In the genomic region with DNA sequence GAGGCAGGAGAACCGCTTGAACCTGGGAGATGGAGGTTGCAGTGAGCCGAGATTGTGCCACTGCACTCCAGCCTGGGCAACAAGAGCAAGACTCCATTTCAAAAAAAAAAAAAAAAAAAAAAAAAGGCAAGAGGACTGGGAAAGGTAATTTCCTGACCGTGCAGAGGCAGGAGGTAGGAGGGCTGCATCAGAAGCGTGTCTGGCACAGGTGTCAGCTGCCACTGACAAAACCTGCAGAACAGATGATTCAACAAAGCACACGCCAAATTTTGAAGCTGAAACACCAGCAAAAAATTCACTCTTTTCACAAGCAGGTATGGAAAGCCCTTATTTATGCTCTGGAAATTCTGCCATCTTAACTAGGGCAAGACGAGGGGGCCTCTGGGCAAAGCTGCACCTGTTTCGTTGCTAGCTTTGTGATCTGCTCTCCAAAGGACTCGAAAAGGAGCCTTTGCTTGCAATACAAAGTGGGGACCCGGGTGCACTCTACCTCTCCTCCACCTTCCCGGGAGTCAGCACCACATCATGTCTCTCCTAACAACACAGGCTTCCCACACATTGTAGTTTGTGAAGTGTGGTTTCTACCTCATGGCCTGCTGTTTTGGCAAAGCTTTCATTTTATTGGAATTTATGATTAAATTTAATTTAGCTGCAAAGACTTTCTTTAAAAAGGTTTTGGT, we compare ENCODE assay signal across 23 cellular contexts. TPM values are rescaled to one million over a fixed set of nuclear protein-coding genes. Genes with fewer than 3 reads are reported as not detected.
DNase-seq lines count a peak whose midpoint lies in the region; ATAC-seq, FAIRE-seq and TF ChIP-seq lines count a peak whose summit lies in the region.
"Had no signal": no experiment of that assay in that cellular context is flagged by ENCODE, and none has a peak within 500 bp of the region (broad histone marks: within the 10 kb centered on the region; RNA-seq: fewer than 3 reads in every experiment).

No MANE protein-coding gene starts in this region.

- WGBS in HepG2 (ENCODE audit: low lambda C conversion rate), result 90% methylated on average over 10 of the region's 10 CpGs
- 87% methylated on average over 9 of the region's 10 CpGs for WGBS in right lobe of liver (ENCODE audit: insufficient coverage, low coverage, low lambda C conversion rate, missing lambda C conversion rate)
- WGBS in sigmoid colon, 2 donors, result 82 to 90% methylated on average over 10 of the region's 10 CpGs

- no peaks in the 10 kb centered on the region for H3K9me2 ChIP-seq in MM.1S (replicated peaks; ENCODE audit: insufficient read depth, low read length)

- H3K27me3 ChIP-seq in HepG2 (ENCODE audit: control insufficient read depth in 1 of 2, insufficient read depth in 2 of 2, low read length in 2 of 2), result no peaks in the 10 kb centered on the region
- no peaks in the 10 kb centered on the region for H3K27me3 ChIP-seq in right lobe of liver
- no peaks in the 10 kb centered on the region for H3K27me3 ChIP-seq in sigmoid colon
- no peaks in the 10 kb centered on the region for H3K27me3 ChIP-seq in MM.1S (replicated peaks; ENCODE audit: insufficient read depth, low read length)
- H3K27me3 ChIP-seq: BE2C had no signal

- no peak for FAIRE-seq in HepG2 (lab: Jason Lieb, UNC)
- FAIRE-seq: A204.1, GM12892, HTR-8/SVneo, RCC 7860 had no signal

- DNase-seq in HepG2 (ENCODE audit: low spot score) (no peak), right lobe of liver (no peak), caudate nucleus (lab: John Stamatoyannopoulos, UW) (peak in 11 of 61 donors; percentile 24 to 72 (median 43)), sigmoid colon (peak; percentile 42), T-helper 9 cell (no peak), MM.1S (no peak)
- DNase-seq: BE2C; CD4-positive, CD25-positive, alpha-beta regulatory T cell; DND-41; IMR-90; NCI-H1105; NCI-H146; NCI-H2029 treated with DMSO at 0.1 percent for 48 hours; NCI-H2171; NCI-H524 treated with DMSO at 0.1 percent for 48 hours; NCI-H82 had no signal

- intact Hi-C loops in HepG2 (cut with micrococcal nuclease; ENCODE audit: unreplicated experiment), result no loop called here
- intact Hi-C loops in right lobe of liver (cut with DNase I), result no loop called here
- intact Hi-C loops in sigmoid colon (cut with DNase I), result no loop called here

- peaks cover 61 to 94% of the 10 kb centered on the region in 2 experiments for H3K36me3 ChIP-seq in HepG2 (replicated peaks in 1 of 2; ENCODE audit: control insufficient read depth in 1 of 2, insufficient read depth in 2 of 2, low read length in 2 of 2)
- H3K36me3 ChIP-seq in right lobe of liver, result peaks cover 17 to 97% (median 73%) of the 10 kb centered on the region in 4 donors
- H3K36me3 ChIP-seq in sigmoid colon, result peaks cover 72 to 100% (median 85%) of the 10 kb centered on the region in 4 donors
- peaks cover 42% of the 10 kb centered on the region for H3K36me3 ChIP-seq in MM.1S (replicated peaks; ENCODE audit: insufficient read depth, low read length)

- H3K4me1 ChIP-seq in HepG2 (ENCODE audit: insufficient read depth, low read length) (peaks cover 11% of the 10 kb centered on the region), right lobe of liver (no peaks in the 10 kb centered on the region), sigmoid colon (peaks cover 0 to 37% (median 11%) of the 10 kb centered on the region in 4 donors), MM.1S (ENCODE audit: low read length) (no peaks in the 10 kb centered on the region)
- H3K4me1 ChIP-seq: BE2C had no signal

- H3K4me3 ChIP-seq in HepG2 (replicated peaks in 1 of 3; ENCODE audit: insufficient read depth in 1 of 3, low read depth in 2 of 3, low read length in 3 of 3) (no peak overlapping the region), right lobe of liver (no peak overlapping the region), sigmoid colon (no peak overlapping the region), MM.1S (ENCODE audit: low read length) (no peak overlapping the region)

- H3K79me2 ChIP-seq in HepG2 (ENCODE audit: insufficient read depth, low read length) (no peaks in the 10 kb centered on the region), MM.1S (ENCODE audit: low read length) (peaks cover 71% of the 10 kb centered on the region)

- TF ChIP-seq POLR2A in HepG2 (IDR thresholded peaks at IDR 0.05; ENCODE audit: insufficient read depth in 1 of 2, low read depth in 2 of 2, low read length in 2 of 2) (no peak), right lobe of liver (IDR thresholded peaks at IDR 0.05) (no peak), sigmoid colon (IDR thresholded peaks at IDR 0.05) (no peak)

- TF ChIP-seq EP300 in HepG2 (IDR thresholded peaks at IDR 0.05; ENCODE audit: low read depth in 2 of 2, low read length in 2 of 2), result no peak
- TF ChIP-seq EP300 in HepG2 (CRISPR knock-in tag; IDR thresholded peaks at IDR 0.05; ENCODE audit: borderline replicate concordance), result no peak
- no peak for TF ChIP-seq EP300 in sigmoid colon (IDR thresholded peaks at IDR 0.05)

- in situ Hi-C loops in HepG2 (cut with HindIII; ENCODE audit: extremely low pct_ligation_motif_present, low pct_unique_long_range_greater_than_20kb), result no loop called here

- TF ChIP-seq RAD21 in HepG2 (CRISPR knock-in tag; IDR thresholded peaks at IDR 0.05), result no peak

- no peak overlapping the region for H3K9ac ChIP-seq in HepG2 (ENCODE audit: insufficient read depth, low read depth, low read length)
- H3K9ac ChIP-seq in MM.1S (ENCODE audit: low read length), result no peak overlapping the region
- H3K9ac ChIP-seq: KMS-11 had no signal

- no peak overlapping the region for H3K4me2 ChIP-seq in HepG2 (ENCODE audit: low read depth, low read length)
- H3K4me2 ChIP-seq in MM.1S (ENCODE audit: low read depth, low read length), result no peak overlapping the region
- H3K4me2 ChIP-seq: KMS-11 had no signal

- ATAC-seq in HepG2, result no peak
- ATAC-seq in right lobe of liver, result no peak
- ATAC-seq in HG02678 (IDR thresholded peaks at IDR 0.05; ENCODE audit: unreplicated experiment), result no peak
- ATAC-seq: Right ventricle myocardium inferior had no signal

- H3K27ac ChIP-seq in HepG2 (ENCODE audit: extremely low read length, insufficient read depth, low read length) (no peak overlapping the region), right lobe of liver (no peak overlapping the region), caudate nucleus (ENCODE audit: low read depth, low read length) (peak overlapping the region; percentile 96), sigmoid colon (no peak overlapping the region), MM.1S (ENCODE audit: low read length) (no peak overlapping the region)
- H3K27ac ChIP-seq: KMS-11 had no signal

- no peak for TF ChIP-seq CTCF in HepG2 (CRISPR knock-in tag; IDR thresholded peaks at IDR 0.05)
- TF ChIP-seq CTCF in right lobe of liver (IDR thresholded peaks at IDR 0.05), result no peak
- TF ChIP-seq CTCF in sigmoid colon (IDR thresholded peaks at IDR 0.05), result no peak
- TF ChIP-seq CTCF in MM.1S (IDR thresholded peaks at IDR 0.05; ENCODE audit: low read length), result no peak

- POLR2A ChIA-PET in HepG2 (lab: Yijun Ruan, JAX), result no interaction called here

- no peak overlapping the region for H2AFZ ChIP-seq in HepG2 (ENCODE audit: low read length)
- no peak overlapping the region for H2AFZ ChIP-seq in MM.1S (ENCODE audit: low read length)

- BruUV-seq in HepG2 (replicated peaks; lab: Mats Ljungman, UMichigan), result no TSS peak

- H4K20me1 ChIP-seq in HepG2 (ENCODE audit: insufficient read depth, low read length) (peaks cover 30% of the 10 kb centered on the region; the same call in 1 of the 2 replicates), MM.1S (ENCODE audit: insufficient read depth, low read length) (peaks cover 18% of the 10 kb centered on the region)

- H3F3A ChIP-seq in MM.1S (ENCODE audit: insufficient read depth, low read length), result no peaks in the 10 kb centered on the region

- H3K9me3 ChIP-seq in HepG2 (ENCODE audit: low read length) (no peaks in the 10 kb centered on the region), right lobe of liver (no peaks in the 10 kb centered on the region), sigmoid colon (no peaks in the 10 kb centered on the region), MM.1S (replicated peaks; ENCODE audit: insufficient read depth, low read length) (no peaks in the 10 kb centered on the region)
- H3K9me3 ChIP-seq: BE2C had no signal

- CTCF ChIA-PET in HepG2 (lab: Yijun Ruan, JAX; ENCODE audit: low intra/inter-chr PET ratio, low total read pairs), result no interaction called here

TF ChIP-seq in HepG2, 621 proteins besides CTCF, POLR2A, EP300 and RAD21:
- TF ChIP-seq RBM22 (optimal IDR thresholded peaks at IDR 0.05; ENCODE audit: low read length), result peak; percentile 53
- no peak for TF ChIP-seq MBNL3 (CRISPR knock-in tag; conservative IDR thresholded peaks at IDR 0.05)
TF ChIP-seq in HepG2: peak in this region for 1.

RNA-seq across cellular contexts. Expression of a gene that starts 33.7 kb away (rescaled TPM):
- total RNA-seq in HepG2 (2016; rRNA removed; fragmentation: Illumina TruSeq; extraction: Trizol) (130 and 131 TPM in 2 replicates), right lobe of liver (10 to 100 TPM; 69.8 to 81.2 (median 77.7) TPM), sigmoid colon (10 to 100 TPM; 68.8 to 84.2 (median 83.4) TPM)
- total RNA-seq in HepG2 (2016; cell fraction: cytosol; rRNA removed; fragmentation: Illumina TruSeq; extraction: Trizol; ENCODE audit: low read depth), result 17.2 and 17.3 TPM in 2 replicates
- 119 and 130 TPM in 2 replicates for total RNA-seq in HepG2 (2016; cell fraction: insoluble cytoplasmic fraction; rRNA removed; fragmentation: Illumina TruSeq; extraction: Trizol)
- 54.1 and 54.4 TPM in 2 replicates for total RNA-seq in HepG2 (2016; cell fraction: membrane; rRNA removed; fragmentation: Illumina TruSeq; extraction: Trizol)
- total RNA-seq in HepG2 (2016; cell fraction: nucleus; rRNA removed; fragmentation: Illumina TruSeq; extraction: Trizol), result 79.5 and 96.3 TPM in 2 replicates
- polyA plus RNA-seq in HepG2 (2011; rRNA removed) (98.0 and 124 TPM in 2 replicates), sigmoid colon (10 to 100 TPM; 25.2 to 71.2 (median 30.1) TPM)
- polyA plus RNA-seq in HepG2 (2011; cell fraction: cytosol; rRNA removed), result 56.8 and 60.3 TPM in 2 replicates
- 126 and 139 TPM in 2 replicates for polyA plus RNA-seq in HepG2 (2011; cell fraction: nucleus; rRNA removed)
- 65.0 and 69.3 TPM in 2 replicates for polyA plus RNA-seq in HepG2 (2012)
- 4.2 and 4.5 TPM in 2 replicates for polyA plus RNA-seq in HepG2 (2016; cell fraction: cytosol; fragmentation: Illumina TruSeq; extraction: Trizol; ENCODE audit: low read depth)
- polyA plus RNA-seq in HepG2 (2016; cell fraction: insoluble cytoplasmic fraction; fragmentation: Illumina TruSeq; extraction: Trizol; ENCODE audit: low read depth), result 65.3 and 91.2 TPM in 2 replicates
- polyA plus RNA-seq in HepG2 (2016; cell fraction: membrane; fragmentation: Illumina TruSeq; extraction: Trizol; ENCODE audit: low read depth), result 18.3 and 19.5 TPM in 2 replicates
- 101 and 103 TPM in 2 replicates for polyA plus RNA-seq in HepG2 (2016; cell fraction: nucleus; fragmentation: Illumina TruSeq; extraction: Trizol; ENCODE audit: insufficient read depth, low read depth)
- 337 and 421 TPM in 2 replicates for polyA minus RNA-seq in HepG2 (2011; rRNA and poly(A)+ RNA removed; ENCODE audit: low replicate concordance)
- 104 and 120 TPM in 2 replicates for polyA minus RNA-seq in HepG2 (2011; cell fraction: cytosol; rRNA and poly(A)+ RNA removed)
- polyA minus RNA-seq in HepG2 (2011; cell fraction: nucleus; rRNA and poly(A)+ RNA removed), result 71.7 and 94.2 TPM in 2 replicates
